8 cellular contexts compared by ENCODE assay signal in genomic region chr15:44727462-44728231, GRCh38. TPM values are rescaled to one million over a fixed set of nuclear protein-coding genes. Genes with fewer than 3 reads are reported as not detected.
DNase-seq lines count a peak whose midpoint lies in the region; ATAC-seq, FAIRE-seq and TF ChIP-seq lines count a peak whose summit lies in the region.

No MANE protein-coding gene starts in this region.

- in situ Hi-C loops in IMR-90 (cut with MboI; ENCODE audit: low sequenced_read_pairs): no loop called here

- H2AFZ ChIP-seq in ACC112 (ENCODE audit: low read length, unreplicated experiment) (no peak overlapping the region), IMR-90 (replicated peaks; ENCODE audit: low read length, poor library complexity) (no peak overlapping the region)

- no peak overlapping the region; the same call in 1 of the 2 replicates for H3K18ac ChIP-seq in IMR-90 (ENCODE audit: low read depth, low read length)

- H3K79me1 ChIP-seq in IMR-90 (ENCODE audit: low read depth in 1 of 2, low read length in 2 of 2): peaks cover 0 to 32% of the 10 kb centered on the region in 2 experiments; a peak in 2 of 4 replicates

- CTCF ChIA-PET in IMR-90 (lab: Yijun Ruan, JAX): interaction anchor here (1.5 kb wide), 1 partner anchor 14 kb away, joined by 6 read pairs; no protein-coding TSS in a partner anchor

- no peaks in the 10 kb centered on the region for H3K9me3 Mint-ChIP-seq in natural killer cell

- H4K20me1 ChIP-seq in IMR-90 (ENCODE audit: insufficient read depth, low read length): no peaks in the 10 kb centered on the region

- TF ChIP-seq CTCF in IMR-90 (conservative IDR thresholded peaks at IDR 0.05; ENCODE audit: low read depth, low read length) (no peak), bronchial epithelial cell (IDR thresholded peaks at IDR 0.05; ENCODE audit: insufficient read depth, low read length, severe bottlenecking) (no peak), natural killer cell (IDR thresholded peaks at IDR 0.05) (no peak)

- H4K91ac ChIP-seq in IMR-90 (ENCODE audit: insufficient read depth, low read depth, low read length): peak overlapping the region; percentile 6; the same call in 1 of the 2 replicates

- H2BK20ac ChIP-seq in IMR-90 (ENCODE audit: low read depth, low read length): peak overlapping the region; percentile 71

- H3K9me1 ChIP-seq in IMR-90 (ENCODE audit: insufficient read depth, low read length): peaks cover 9% of the 10 kb centered on the region

- DNase-seq in IMR-90 (no peak), bronchial epithelial cell (ENCODE audit: low read depth) (peak; percentile 72), natural killer cell (no peak), dermis blood vessel endothelial cell (no peak), RKO (ENCODE audit: low spot score) (no peak)

- peak overlapping the region; percentile 52 for H3K4ac ChIP-seq in IMR-90 (ENCODE audit: low read depth, low read length)

- H2BK120ac ChIP-seq in IMR-90 (ENCODE audit: low read depth, low read length): peak overlapping the region; percentile 28

- no peaks in the 10 kb centered on the region for H3K9me3 ChIP-seq in IMR-90 (ENCODE audit: control insufficient read depth, insufficient read depth, low read length)

- H2BK15ac ChIP-seq in IMR-90 (ENCODE audit: low read depth, low read length): peak overlapping the region; percentile 54; the same call in 1 of the 3 replicates

- no peaks in the 10 kb centered on the region for H3K36me3 Mint-ChIP-seq in natural killer cell

- H2AK5ac ChIP-seq in IMR-90 (ENCODE audit: low read depth, low read length): peak overlapping the region; percentile 85

- H3K56ac ChIP-seq in IMR-90 (ENCODE audit: extremely low read depth, insufficient read depth, low read length): no peak overlapping the region

- ATAC-seq in IMR-90 (ENCODE audit: low read depth) (no peak), natural killer cell (no peak), HG03025 (IDR thresholded peaks at IDR 0.05; ENCODE audit: low FRiP score, unreplicated experiment) (no peak), GM21529 (IDR thresholded peaks at IDR 0.05; ENCODE audit: unreplicated experiment) (no peak)

- intact Hi-C loops in IMR-90 (cut with micrococcal nuclease): loop anchor here (1.0 kb wide), 2 partner anchors 16 to 64 kb away; partner anchors contain the start of genes B2M, PATL2 and SPG11
- intact Hi-C loops in natural killer cell (cut with micrococcal nuclease): loop anchor here (1.0 to 5.0 kb wide), 5 partner anchors 16 to 475 kb away; partner anchors contain the start of genes B2M, EIF3J, PATL2 and SPG11

- TF ChIP-seq RAD21 in IMR-90 (IDR thresholded peaks at IDR 0.05; ENCODE audit: low read length): no peak

- dilution Hi-C loops in IMR-90 (cut with HindIII; ENCODE audit: low sequenced_read_pairs, unreplicated experiment): no loop called here

- no peak for TF ChIP-seq POLR2A in IMR-90 (IDR thresholded peaks at IDR 0.05; ENCODE audit: low read depth, low read length)

- no peak for FAIRE-seq in bronchial epithelial cell (lab: Jason Lieb, UNC)

- peak overlapping the region; percentile 39; the same call in 1 of the 2 replicates for H3K14ac ChIP-seq in IMR-90 (replicated peaks; ENCODE audit: low read depth, low read length)

- peaks cover 29% of the 10 kb centered on the region for H3K79me2 ChIP-seq in ACC112 (ENCODE audit: control insufficient read depth, insufficient read depth, low read length, unreplicated experiment)

- H2AK9ac ChIP-seq in IMR-90 (replicated peaks; ENCODE audit: low read depth, low read length, poor library complexity): no peak overlapping the region

- peak overlapping the region; percentile 100 for H3K27ac Mint-ChIP-seq in natural killer cell

- H2BK5ac ChIP-seq in IMR-90 (ENCODE audit: low read depth, low read length, poor library complexity, severe bottlenecking): peak overlapping the region; percentile 74

- no peak overlapping the region for H3K4me2 ChIP-seq in IMR-90 (ENCODE audit: low read depth, low read length)

- POLR2A ChIA-PET in IMR-90 (lab: Charles Lee; ENCODE audit: unreplicated experiment): no interaction called here

- peak overlapping the region; percentile 46 for H3K23ac ChIP-seq in IMR-90 (ENCODE audit: low read depth, low read length)

- H3K4me3 ChIP-seq in ACC112 (ENCODE audit: low read depth, low read length): peak overlapping the region; percentile 13; the same call in 1 of the 2 replicates
- H3K4me3 ChIP-seq in IMR-90 (ENCODE audit: insufficient read depth, low read depth, low read length): no peak overlapping the region
- no peak overlapping the region for H3K4me3 ChIP-seq in bronchial epithelial cell (ENCODE audit: low read depth, low read length)

- H3K4me3 Mint-ChIP-seq in natural killer cell: peak overlapping the region; percentile 98

- BruUV-seq in IMR-90 (replicated peaks; lab: Mats Ljungman, UMichigan): no TSS peak

- H3K9ac ChIP-seq in IMR-90 (ENCODE audit: low read depth, low read length): no peak overlapping the region

- H3K4me1 ChIP-seq in ACC112 (ENCODE audit: control insufficient read depth, insufficient read depth, low read length, unreplicated experiment): peaks cover 33% of the 10 kb centered on the region
- H3K4me1 ChIP-seq in IMR-90 (ENCODE audit: control insufficient read depth, insufficient read depth, low read length): peaks cover 2% of the 10 kb centered on the region; the same call in 1 of the 2 replicates

- H3K27ac ChIP-seq in ACC112 (ENCODE audit: low read depth, low read length) (peak overlapping the region; percentile 88), IMR-90 (ENCODE audit: insufficient read depth, low read length) (peak overlapping the region; percentile 76; the same call in 1 of the 2 replicates)

- H4K5ac ChIP-seq in IMR-90 (ENCODE audit: low read depth, low read length): no peak overlapping the region

- WGBS in IMR-90 (ENCODE audit: extremely low coverage in 2 of 2, insufficient read length in 1 of 2), 2 experiments: 100% methylated on average over 1 of the region's 6 CpGs; no CpG with 5 or more reads in 1 of the 2 experiments

- H3K27me3 Mint-ChIP-seq in natural killer cell (ENCODE audit: low read depth in 2 of 2): no peaks in the 10 kb centered on the region

- H3K36me3 ChIP-seq in ACC112 (ENCODE audit: insufficient read depth, low read length) (peaks cover 11% of the 10 kb centered on the region), IMR-90 (ENCODE audit: control insufficient read depth, insufficient read depth, low read length) (peaks cover 3% of the 10 kb centered on the region; the same call in 1 of the 2 replicates), bronchial epithelial cell (ENCODE audit: control insufficient read depth, insufficient read depth, low read length) (no peaks in the 10 kb centered on the region)

- H4K8ac ChIP-seq in IMR-90 (ENCODE audit: low read depth in 2 of 2, low read length in 2 of 2): peak overlapping the region; percentile 5 to 29; a peak in 2 of 4 replicates

- peaks cover 61 to 63% of the 10 kb centered on the region in 2 donors for H3K4me1 Mint-ChIP-seq in natural killer cell

- H3K27me3 ChIP-seq in ACC112 (ENCODE audit: insufficient read depth, low read length) (no peaks in the 10 kb centered on the region), IMR-90 (ENCODE audit: control insufficient read depth, insufficient read depth, low read length) (no peaks in the 10 kb centered on the region), bronchial epithelial cell (ENCODE audit: control insufficient read depth, insufficient read depth, low read length) (no peaks in the 10 kb centered on the region)

TF ChIP-seq in IMR-90, 13 proteins besides CTCF, POLR2A, EP300 and RAD21 (continues in another document):
- TF ChIP-seq FOS (IDR thresholded peaks at IDR 0.05; ENCODE audit: low read depth, low read length): no peak
- TF ChIP-seq RCOR1 (IDR thresholded peaks at IDR 0.05; ENCODE audit: insufficient replicate concordance, low read length): no peak
- no peak for TF ChIP-seq NFE2L2 (IDR thresholded peaks at IDR 0.05; ENCODE audit: low read depth, low read length)
- TF ChIP-seq RFX5 (IDR thresholded peaks at IDR 0.05; ENCODE audit: low read depth, low read length): no peak
- no peak for TF ChIP-seq USF2 (IDR thresholded peaks at IDR 0.05; ENCODE audit: low read depth, low read length)
- no peak for TF ChIP-seq CHD1 (IDR thresholded peaks at IDR 0.05; ENCODE audit: low read depth, low read length)

RNA-seq across cellular contexts. Expression of gene TRIM69, which starts 8.7 kb away (rescaled TPM):
- 7.7 and 8.1 TPM in 2 replicates for total RNA-seq in IMR-90 (2012; rRNA removed)
- 4.5 and 5.3 TPM in 2 replicates for polyA plus RNA-seq in IMR-90 (2012; rRNA removed)
- 6.3 and 7.1 TPM in 2 replicates for polyA plus RNA-seq in IMR-90 (2012; cell fraction: cytosol; rRNA removed)
- 3.0 and 5.7 TPM in 2 replicates for polyA plus RNA-seq in IMR-90 (2012; cell fraction: nucleus; rRNA removed; ENCODE audit: low replicate concordance)
- total RNA-seq in bronchial epithelial cell: 7.1 and 7.8 TPM in 2 replicates
- 10 to 100 TPM; 14.2 to 20.1 (median 16.3) TPM for total RNA-seq in natural killer cell
- 12.8 and 14.1 TPM in 2 replicates for total RNA-seq in dermis blood vessel endothelial cell

RNA-seq across cellular contexts. Expression of gene B2M, which starts 16.3 kb away (rescaled TPM):
- total RNA-seq in IMR-90 (2012; rRNA removed) (716 and 895 TPM in 2 replicates), bronchial epithelial cell (681 and 808 TPM in 2 replicates), natural killer cell (1,000 to 10,000 TPM; 7,484 to 8,893 (median 7,665) TPM), dermis blood vessel endothelial cell (2,080 and 4,706 TPM in 2 replicates)
- polyA plus RNA-seq in IMR-90 (2012; rRNA removed): 2,100 and 3,394 TPM in 2 replicates
- 680 and 780 TPM in 2 replicates for polyA plus RNA-seq in IMR-90 (2012; cell fraction: cytosol; rRNA removed)
- 146 and 966 TPM in 2 replicates for polyA plus RNA-seq in IMR-90 (2012; cell fraction: nucleus; rRNA removed; ENCODE audit: low replicate concordance)

RNA-seq across cellular contexts. Expression of gene PATL2, which starts 16.5 kb away (rescaled TPM):
- total RNA-seq in IMR-90 (2012; rRNA removed) (not detected in 2 replicates), bronchial epithelial cell (0.13 TPM in 1 of 2 replicates, not detected in the other), natural killer cell (100 to 1,000 TPM; 101 to 145 (median 112) TPM), dermis blood vessel endothelial cell (0.09 and 0.17 TPM in 2 replicates)
- 0.10 and 0.14 TPM in 2 replicates for polyA plus RNA-seq in IMR-90 (2012; rRNA removed)
- 0.08 and 0.15 TPM in 2 replicates for polyA plus RNA-seq in IMR-90 (2012; cell fraction: cytosol; rRNA removed)
- polyA plus RNA-seq in IMR-90 (2012; cell fraction: nucleus; rRNA removed; ENCODE audit: low replicate concordance): 0.77 and 0.94 TPM in 2 replicates

Comparison
In these comparisons a context has a peak if more than half of its experiments do, and no peak if none do; other contexts are left out.
1. RNA of gene PATL2, which starts 16.5 kb away (total RNA-seq): 101 to 145 TPM in natural killer cell; 0.09 to 0.17 TPM in dermis blood vessel endothelial cell, not detected in IMR-90 and 0.13 TPM in bronchial epithelial cell; every median in the first group is over 10 times any median in the second.